19 cellular contexts compared by ENCODE assay signal in the genomic region with DNA sequence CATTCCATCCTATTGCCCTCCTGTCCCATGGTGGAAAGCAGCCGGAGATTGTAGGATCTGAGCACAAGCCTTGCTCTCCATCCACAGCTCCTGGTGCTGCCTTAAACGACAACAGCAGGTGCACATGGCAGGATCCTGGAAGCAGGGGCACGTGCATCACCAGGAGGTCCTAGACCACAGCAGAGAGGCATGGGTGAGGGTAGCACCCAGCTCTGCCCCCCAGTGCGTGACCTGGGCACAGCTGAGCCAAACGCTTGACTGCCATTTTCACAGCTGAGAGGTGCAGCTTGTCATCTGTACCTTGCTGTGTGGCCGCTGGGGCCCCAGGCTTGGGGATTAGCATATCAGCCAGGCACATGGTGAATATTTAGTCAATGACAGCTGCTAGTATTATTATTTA.
A peak's percentile ranks its signal among the peaks of the same experiment; 100 is the strongest.
DNase-seq lines count a peak whose midpoint lies in the region; ATAC-seq and TF ChIP-seq lines count a peak whose summit lies in the region.
"Had no signal": no experiment of that assay in that cellular context is flagged by ENCODE, and none has a peak within 500 bp of the region (broad histone marks: within the 10 kb centered on the region; RNA-seq: fewer than 3 reads in every experiment).

No MANE protein-coding gene starts in this region.

- H2BK12ac ChIP-seq in neuronal stem cell (ENCODE audit: low read length) = no peak overlapping the region

- H3K9me3 ChIP-seq in right atrium auricular region (no peaks in the 10 kb centered on the region), neuronal stem cell (replicated peaks in 1 of 2; ENCODE audit: control insufficient read depth in 2 of 2, insufficient read depth in 1 of 2, low read depth in 1 of 2, low read length in 2 of 2) (no peaks in the 10 kb centered on the region), psoas muscle (no peaks in the 10 kb centered on the region)
- H3K9me3 ChIP-seq: BE2C; BLaER1 treated with 17β-estradiol and CSF1 and Interleukin-3, amounts not matched to agents 10 nM and 100 nM; Caco-2 had no signal

- H3K18ac ChIP-seq in neuronal stem cell (ENCODE audit: low read length) = peak overlapping the region; percentile 86

- no peak overlapping the region for H3K4me2 ChIP-seq in neuronal stem cell (ENCODE audit: insufficient read depth, low read length, poor library complexity, severe bottlenecking)
- H3K4me2 ChIP-seq: BLaER1 treated with 17β-estradiol and CSF1 and Interleukin-3, amounts not matched to agents 10 nM and 100 nM had no signal

- peak overlapping the region; percentile 68 for H3K23ac ChIP-seq in neuronal stem cell (ENCODE audit: low read depth, low read length, poor library complexity)

- TF ChIP-seq CTCF in right atrium auricular region (IDR thresholded peaks at IDR 0.05) (no peak), psoas muscle (IDR thresholded peaks at IDR 0.05) (no peak)

- ATAC-seq in left cardiac atrium (no peak), psoas muscle (no peak)

- no peak overlapping the region for H2BK15ac ChIP-seq in neuronal stem cell (ENCODE audit: low read length)

- no peak overlapping the region for H4K91ac ChIP-seq in neuronal stem cell (ENCODE audit: low read depth, low read length, poor library complexity)

- no peak overlapping the region for H2BK120ac ChIP-seq in neuronal stem cell (ENCODE audit: low read depth, low read length)

- DNase-seq in NCI-H524 (lab: John Stamatoyannopoulos, UW) (peak; percentile 33 to 78), NCI-H524 treated with DMSO at 0.1 percent for 48 hours (lab: John Stamatoyannopoulos, UW) (no peak), right atrium auricular region (ENCODE audit: low spot score) (peak; percentile 34), left cardiac atrium (no peak), neuronal stem cell (ENCODE audit: low spot score) (no peak), psoas muscle (no peak), AG08396 (ENCODE audit: low spot score) (no peak)
- DNase-seq: AML-193; BE2C; Caco-2; CD4-positive, alpha-beta memory T cell; DMS153; DND-41; H7; HCEC 1CT had no signal

- intact Hi-C loops in left cardiac atrium (cut with DNase I) = no loop called here
- intact Hi-C loops in psoas muscle (cut with DNase I) = no loop called here

- H3K36me3 ChIP-seq in right atrium auricular region (no peaks in the 10 kb centered on the region), neuronal stem cell (replicated peaks in 1 of 2; ENCODE audit: control insufficient read depth in 2 of 2, insufficient read depth in 2 of 2, low read length in 2 of 2) (no peaks in the 10 kb centered on the region), psoas muscle (ENCODE audit: insufficient read depth in 1 of 2, low read depth in 1 of 2) (no peaks in the 10 kb centered on the region)
- H3K36me3 ChIP-seq: BE2C; BLaER1 treated with 17β-estradiol and CSF1 and Interleukin-3, amounts not matched to agents 10 nM and 100 nM had no signal

- H3K27ac ChIP-seq in right atrium auricular region (no peak overlapping the region), layer of hippocampus (ENCODE audit: low read depth, low read length) (peak overlapping the region; percentile 21), neuronal stem cell (replicated peaks; ENCODE audit: low read length) (no peak overlapping the region), psoas muscle (no peak overlapping the region)
- H3K27ac ChIP-seq: 22Rv1; BLaER1 treated with 17β-estradiol and CSF1 and Interleukin-3, amounts not matched to agents 10 nM and 100 nM; GM23248 had no signal

- H3K4ac ChIP-seq in neuronal stem cell (ENCODE audit: low read length) = no peak overlapping the region

- H3K14ac ChIP-seq in neuronal stem cell (ENCODE audit: low read length) = peak overlapping the region; percentile 71

- H2BK5ac ChIP-seq in neuronal stem cell (ENCODE audit: low read length) = no peak overlapping the region

- H4K8ac ChIP-seq in neuronal stem cell (ENCODE audit: low read depth, low read length) = no peak overlapping the region

- whole genome bisulfite sequencing in neuronal stem cell (ENCODE audit: extremely low coverage in 2 of 2, insufficient read length in 2 of 2, insufficient replicate concordance in 1 of 2), 2 donors = no CpG with 5 or more reads among the region's 6 CpGs
- WGBS in psoas muscle, 3 donors = 59 to 63% (median 63%) methylated on average over 6 of the region's 6 CpGs

- no peak overlapping the region for H3K9ac ChIP-seq in neuronal stem cell (ENCODE audit: low read depth, low read length, poor library complexity)
- H3K9ac ChIP-seq: BLaER1 treated with 17β-estradiol and CSF1 and Interleukin-3, amounts not matched to agents 10 nM and 100 nM; GM23248 had no signal

- H3K27me3 ChIP-seq in right atrium auricular region = no peaks in the 10 kb centered on the region
- H3K27me3 ChIP-seq in layer of hippocampus (ENCODE audit: control insufficient read depth, insufficient read depth, low read length) = no peaks in the 10 kb centered on the region
- no peaks in the 10 kb centered on the region for H3K27me3 ChIP-seq in neuronal stem cell (ENCODE audit: control insufficient read depth in 3 of 3, insufficient read depth in 3 of 3, low read depth in 1 of 3, low read length in 3 of 3)
- peaks cover 0 to 10% (median 3%) of the 10 kb centered on the region in 3 donors for H3K27me3 ChIP-seq in psoas muscle (ENCODE audit: insufficient read depth in 3 of 3, low read length in 2 of 3)
- H3K27me3 ChIP-seq: BE2C had no signal

- H2AFZ ChIP-seq in neuronal stem cell (ENCODE audit: low read length) = no peak overlapping the region
- H2AFZ ChIP-seq: GM23248 had no signal

- H3K4me1 ChIP-seq in right atrium auricular region (no peaks in the 10 kb centered on the region), neuronal stem cell (ENCODE audit: control insufficient read depth in 2 of 2, insufficient read depth in 1 of 2, low read depth in 1 of 2, low read length in 2 of 2) (peaks cover 0 to 11% of the 10 kb centered on the region in 2 donors), psoas muscle (no peaks in the 10 kb centered on the region)
- H3K4me1 ChIP-seq: BE2C, Caco-2 had no signal

- no peaks in the 10 kb centered on the region for H3K79me1 ChIP-seq in neuronal stem cell (ENCODE audit: low read depth, low read length)

- H3K4me3 ChIP-seq in right atrium auricular region (no peak overlapping the region), neuronal stem cell (ENCODE audit: low read length in 2 of 2) (no peak overlapping the region), psoas muscle (no peak overlapping the region)
- H3K4me3 ChIP-seq: BLaER1 treated with 17β-estradiol and CSF1 and Interleukin-3, amounts not matched to agents 10 nM and 100 nM; GM23248 had no signal

- peak overlapping the region; percentile 40 for H2AK5ac ChIP-seq in neuronal stem cell (ENCODE audit: low read depth, low read length)

Comparison
In these comparisons a context has a peak if more than half of its experiments do, and no peak if none do; other contexts are left out.
1. DNase-seq: peak in NCI-H524 (2 of 2) and right atrium auricular region (single experiment); none in NCI-H524 treated with DMSO at 0.1 percent for 48 hours (single experiment), left cardiac atrium (single experiment), neuronal stem cell (single experiment), psoas muscle (0 of 2) and AG08396 (single experiment).